ENCODE assay signal across 8 cellular contexts in the genomic region with DNA sequence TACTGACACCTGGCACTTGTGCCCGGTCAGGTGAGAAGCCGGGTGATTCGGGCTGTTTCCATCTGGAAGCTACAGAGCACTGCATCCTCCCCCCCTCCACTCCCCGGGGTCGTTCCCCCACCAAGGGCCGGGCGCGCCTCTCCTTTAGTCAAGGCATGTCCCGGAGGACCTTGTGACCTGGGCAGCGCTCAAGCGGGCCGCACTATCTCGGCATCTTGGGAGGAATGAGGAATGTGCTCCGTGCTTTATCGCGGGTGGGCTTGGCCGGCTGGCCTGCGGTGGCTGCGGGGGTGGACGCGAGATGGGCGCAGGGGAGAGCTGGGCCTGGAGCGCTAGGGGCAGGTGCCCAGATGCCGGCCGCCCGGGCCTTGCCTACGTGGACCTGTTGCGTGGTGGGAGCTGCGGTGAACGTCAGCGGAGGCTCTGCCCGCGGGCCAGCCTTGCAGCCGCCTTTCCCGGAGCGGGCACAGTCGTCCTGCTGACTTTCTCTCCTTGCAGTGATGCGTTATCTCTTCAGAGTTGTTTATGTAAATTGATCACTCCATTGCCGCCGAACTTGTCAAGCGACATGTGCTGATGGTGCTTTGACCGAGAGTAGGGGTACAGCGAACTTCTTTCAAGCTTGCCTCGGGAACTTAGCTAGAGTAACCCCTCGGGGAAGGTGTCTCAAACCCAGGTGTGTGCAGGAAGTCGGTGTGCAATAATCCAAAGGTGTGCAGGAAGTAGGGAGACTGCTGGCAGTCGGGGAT. TPM values are rescaled to one million over a fixed set of nuclear protein-coding genes. Genes with fewer than 3 reads are reported as not detected.
DNase-seq lines count a peak whose midpoint lies in the region; ATAC-seq and TF ChIP-seq lines count a peak whose summit lies in the region.

No MANE protein-coding gene starts in this region.

- no peak overlapping the region for H2BK120ac ChIP-seq in mesendoderm (ENCODE audit: low read depth, low read length)

- ATAC-seq in thoracic aorta (ENCODE audit: insufficient number of reproducible peaks, low FRiP score, low read depth) = no peak
- ATAC-seq in GM18517 (IDR thresholded peaks at IDR 0.05; ENCODE audit: unreplicated experiment) = no peak
- no peak for ATAC-seq in GM21447 (IDR thresholded peaks at IDR 0.05; ENCODE audit: unreplicated experiment)

- H4K5ac ChIP-seq in mesendoderm (ENCODE audit: low read length) = no peak overlapping the region

- no peak overlapping the region for H2AK5ac ChIP-seq in mesendoderm (ENCODE audit: low read length)

- DNase-seq in activated CD4-positive, CD25-positive, alpha-beta regulatory T cell treated with anti-CD3 and anti-CD28 coated beads, Interleukin-2, amount 50 U/mL, for 72 hours = peak; percentile 32
- DNase-seq in activated CD4-positive, CD25-positive, alpha-beta regulatory T cell (lab: John Stamatoyannopoulos, UW) = no peak
- DNase-seq in T follicular helper cell (ENCODE audit: low read depth) = peak; percentile 1
- peak; percentile 2 for DNase-seq in effector CD4-positive, alpha-beta T cell
- DNase-seq in mesendoderm = peak; percentile 67
- no peak for DNase-seq in thoracic aorta (ENCODE audit: low spot score)

- H3K4ac ChIP-seq in mesendoderm (ENCODE audit: low read depth, low read length) = no peak overlapping the region

- H3K18ac ChIP-seq in mesendoderm (ENCODE audit: low read length) = no peak overlapping the region

- H3K56ac ChIP-seq in mesendoderm (ENCODE audit: low read length) = peak overlapping the region; percentile 80

- peak overlapping the region; percentile 58 for H3K9ac ChIP-seq in mesendoderm (ENCODE audit: low read length)

- no peak overlapping the region for H4K8ac ChIP-seq in mesendoderm (ENCODE audit: low read depth, low read length)

- H3K36me3 ChIP-seq in mesendoderm (ENCODE audit: control insufficient read depth, insufficient read depth, low read length) (no peaks in the 10 kb centered on the region), thoracic aorta (no peaks in the 10 kb centered on the region)

- no peak overlapping the region for H2BK15ac ChIP-seq in mesendoderm (replicated peaks; ENCODE audit: low read depth)

- H3K27me3 ChIP-seq in mesendoderm (ENCODE audit: insufficient read depth, low read length, poor library complexity) (no peaks in the 10 kb centered on the region), thoracic aorta (replicated peaks; ENCODE audit: insufficient read depth) (no peaks in the 10 kb centered on the region)

- no peak overlapping the region for H2BK5ac ChIP-seq in mesendoderm (ENCODE audit: low read length)

- H3K79me2 ChIP-seq in mesendoderm (ENCODE audit: control insufficient read depth, insufficient read depth, low read length) = peaks cover 3% of the 10 kb centered on the region

- H3K27ac ChIP-seq in mesendoderm (ENCODE audit: low read depth, low read length) (no peak overlapping the region), thoracic aorta (peak overlapping the region; percentile 68 to 80)

- peak overlapping the region; percentile 81 for H3K4me3 ChIP-seq in mesendoderm (ENCODE audit: low read length)
- peak overlapping the region; percentile 90 for H3K4me3 ChIP-seq in thoracic aorta

- peaks cover 3% of the 10 kb centered on the region for H3K4me1 ChIP-seq in mesendoderm (ENCODE audit: control insufficient read depth, low read depth, low read length)
- peaks cover 0 to 28% of the 10 kb centered on the region in 2 donors for H3K4me1 ChIP-seq in thoracic aorta (ENCODE audit: control insufficient read depth in 1 of 2, low read depth in 2 of 2)

- H3K9me3 ChIP-seq in thoracic aorta = no peaks in the 10 kb centered on the region

- peak overlapping the region; percentile 96 for H3K4me2 ChIP-seq in mesendoderm (ENCODE audit: low read length)

- TF ChIP-seq CTCF in thoracic aorta (IDR thresholded peaks at IDR 0.05) = no peak

- WGBS in mesendoderm (ENCODE audit: extremely low coverage, insufficient coverage, low lambda C conversion rate) = no CpG with 5 or more reads among the region's 47 CpGs

- peak overlapping the region; percentile 81 for H3K23ac ChIP-seq in mesendoderm (ENCODE audit: low read length)

- peaks cover 2% of the 10 kb centered on the region for H3K79me1 ChIP-seq in mesendoderm (ENCODE audit: low read length)

RNA-seq across cellular contexts. Expression of a gene that starts 1.1 kb away (rescaled TPM):
- 6.6 TPM for polyA plus RNA-seq in mesendoderm (2013, experiment 1 of 2)
- polyA plus RNA-seq in mesendoderm (2013, experiment 2 of 2) = 6.9 TPM
- 10 to 100 TPM; 18.5 to 22.8 TPM for total RNA-seq in thoracic aorta

Comparison
In these comparisons a context has a peak if more than half of its experiments do, and no peak if none do; other contexts are left out.
1. DNase-seq: peak in activated CD4-positive, CD25-positive, alpha-beta regulatory T cell treated with anti-CD3 and anti-CD28 coated beads, Interleukin-2, amount 50 U/mL, for 72 hours (single experiment), T follicular helper cell (single experiment), effector CD4-positive, alpha-beta T cell (single experiment) and mesendoderm (single experiment); none in activated CD4-positive, CD25-positive, alpha-beta regulatory T cell (0 of 4) and thoracic aorta (single experiment).